Comparison of ENCODE assay signal across 20 cellular contexts in the genomic region with DNA sequence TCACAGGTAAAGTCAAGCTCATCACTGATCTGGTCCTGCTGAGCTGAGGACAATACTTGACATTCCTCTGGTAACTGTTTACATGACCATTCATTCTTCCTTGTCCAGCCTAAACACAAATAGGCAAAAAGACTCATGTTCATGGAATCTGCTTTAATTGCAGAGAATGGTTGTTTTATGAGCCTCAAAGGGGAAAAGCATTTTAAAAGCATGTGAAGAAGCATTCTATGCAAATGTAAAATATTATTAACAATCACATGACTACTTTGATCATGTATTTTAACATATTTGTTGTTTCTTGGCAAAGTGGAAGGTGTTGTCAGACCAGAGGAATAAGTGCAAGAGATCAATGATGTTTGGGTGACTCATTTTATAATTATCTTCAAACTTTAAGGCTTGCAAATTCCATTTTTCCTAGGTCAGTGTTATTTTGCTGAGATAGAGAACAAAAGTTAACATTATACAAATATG.
DNase-seq lines count a peak whose midpoint lies in the region; ATAC-seq and TF ChIP-seq lines count a peak whose summit lies in the region.
"Had no signal": no experiment of that assay in that cellular context is flagged by ENCODE, and none has a peak within 500 bp of the region (broad histone marks: within the 10 kb centered on the region; RNA-seq: fewer than 3 reads in every experiment).

No MANE protein-coding gene starts in this region.

- in situ Hi-C loops in astrocyte of the spinal cord (cut with HindIII; ENCODE audit: low sequenced_read_pairs), result no loop called here

- POLR2A ChIA-PET in AG04449 (lab: Yijun Ruan, JAX), result interaction anchor here (0.6 to 1.6 kb wide), 2 partner anchors 25 to 30 kb away, joined by 3 to 4 read pairs; no protein-coding TSS in a partner anchor
- POLR2A ChIA-PET in activated CD4-positive, alpha-beta memory T cell treated with anti-CD3 and anti-CD28 coated beads, Interleukin-2, amount 10 ng/mL, durations not matched to agents 7 days and 5 days (lab: Charles Lee), result no interaction called here
- POLR2A ChIA-PET in activated CD4-positive, alpha-beta T cell treated with anti-CD3 and anti-CD28 coated beads for 36 hours (lab: Charles Lee), result no interaction called here

- H3K4me1 Mint-ChIP-seq in activated CD4-positive, alpha-beta memory T cell treated with anti-CD3 and anti-CD28 coated beads, Interleukin-2, amount 10 ng/mL, durations not matched to agents 7 days and 5 days, result peaks cover 2% of the 10 kb centered on the region
- peaks cover 53% of the 10 kb centered on the region for H3K4me1 Mint-ChIP-seq in activated CD4-positive, alpha-beta T cell treated with anti-CD3 and anti-CD28 coated beads for 36 hours

- no peak overlapping the region for H3K4me3 ChIP-seq in AG04449 (ENCODE audit: low read depth, low read length)
- H3K4me3 ChIP-seq in astrocyte of the spinal cord (ENCODE audit: low read depth, low read length), result no peak overlapping the region
- H3K4me3 ChIP-seq: thyroid gland had no signal

- intact Hi-C loops in activated CD4-positive, alpha-beta T cell treated with anti-CD3 and anti-CD28 coated beads for 36 hours (cut with DNase I, micrococcal nuclease), result no loop called here

- no peak overlapping the region for H3K27ac Mint-ChIP-seq in activated CD4-positive, alpha-beta memory T cell treated with anti-CD3 and anti-CD28 coated beads, Interleukin-2, amount 10 ng/mL, durations not matched to agents 7 days and 5 days
- no peak overlapping the region for H3K27ac Mint-ChIP-seq in activated CD4-positive, alpha-beta T cell treated with anti-CD3 and anti-CD28 coated beads for 36 hours
- H3K27ac Mint-ChIP-seq: activated CD8-positive, alpha-beta T cell treated with anti-CD3 and anti-CD28 coated beads for 36 hours; activated T-helper 2 cell treated with anti-CD3 and anti-CD28 coated beads, Interferon-gamma antibody, Interleukin-2, Interleukin-4, amounts not matched to agents 10 μg/mL and 5 μg/mL and 100 μg/mL, durations not matched to agents 14 hours and 24 hours and 36 hours had no signal

- no peak for ATAC-seq in activated CD4-positive, alpha-beta T cell treated with anti-CD3 and anti-CD28 coated beads for 36 hours
- ATAC-seq: activated CD8-positive, alpha-beta T cell treated with anti-CD3 and anti-CD28 coated beads for 36 hours; sciatic nerve had no signal

- TF ChIP-seq CTCF in AG04449 (IDR thresholded peaks at IDR 0.05; ENCODE audit: insufficient read depth, low read length, missing control alignments) (no peak), astrocyte of the spinal cord (IDR thresholded peaks at IDR 0.05; ENCODE audit: low read depth, low read length) (no peak)

- CTCF ChIA-PET in AG04449 (lab: Yijun Ruan, JAX), result interaction anchor here (3.2 kb wide), 1 partner anchor 25 kb away, joined by 13 read pairs; no protein-coding TSS in a partner anchor
- CTCF ChIA-PET in activated CD4-positive, alpha-beta memory T cell treated with anti-CD3 and anti-CD28 coated beads, Interleukin-2, amount 10 ng/mL, durations not matched to agents 7 days and 5 days (lab: Charles Lee), result no interaction called here
- CTCF ChIA-PET in activated CD4-positive, alpha-beta T cell treated with anti-CD3 and anti-CD28 coated beads for 36 hours (lab: Charles Lee), result interaction anchor here (0.7 kb wide), 1 partner anchor 53 kb away, joined by 3 read pairs; no protein-coding TSS in a partner anchor

- H3K4me3 Mint-ChIP-seq in activated CD4-positive, alpha-beta memory T cell treated with anti-CD3 and anti-CD28 coated beads, Interleukin-2, amount 10 ng/mL, durations not matched to agents 7 days and 5 days, result no peak overlapping the region
- H3K4me3 Mint-ChIP-seq in activated CD4-positive, alpha-beta T cell treated with anti-CD3 and anti-CD28 coated beads for 36 hours, result no peak overlapping the region
- H3K4me3 Mint-ChIP-seq: activated CD8-positive, alpha-beta T cell treated with anti-CD3 and anti-CD28 coated beads for 36 hours had no signal

- no peaks in the 10 kb centered on the region for H3K9me3 Mint-ChIP-seq in activated CD4-positive, alpha-beta memory T cell treated with anti-CD3 and anti-CD28 coated beads, Interleukin-2, amount 10 ng/mL, durations not matched to agents 7 days and 5 days
- no peaks in the 10 kb centered on the region for H3K9me3 Mint-ChIP-seq in activated CD4-positive, alpha-beta T cell treated with anti-CD3 and anti-CD28 coated beads for 36 hours (ENCODE audit: low read depth)
- H3K9me3 Mint-ChIP-seq: activated CD8-positive, alpha-beta T cell treated with anti-CD3 and anti-CD28 coated beads for 36 hours; activated T-helper 2 cell treated with anti-CD3 and anti-CD28 coated beads, Interferon-gamma antibody, Interleukin-2, Interleukin-4, amounts not matched to agents 10 μg/mL and 5 μg/mL and 100 μg/mL, durations not matched to agents 14 hours and 24 hours and 36 hours had no signal

- DNase-seq in AG04449 (ENCODE audit: low read depth, low spot score), result peak; percentile 45
- peak; percentile 71 for DNase-seq in HCEC 1CT
- peak; percentile 44 for DNase-seq in astrocyte of the spinal cord (ENCODE audit: low read depth, low spot score)
- DNase-seq in iris pigment epithelial cell (ENCODE audit: low read depth), result peak; percentile 53
- no peak for DNase-seq in activated CD4-positive, alpha-beta memory T cell treated with anti-CD3 and anti-CD28 coated beads, Interleukin-2, amount 10 ng/mL, durations not matched to agents 7 days and 5 days
- DNase-seq in NCI-H1417 treated with DMSO at 0.1 percent for 48 hours (lab: John Stamatoyannopoulos, UW), result no peak
- DNase-seq in NCI-H128 (lab: John Stamatoyannopoulos, UW; ENCODE audit: unreplicated experiment), result no peak
- no peak for DNase-seq in activated CD4-positive, alpha-beta T cell treated with anti-CD3 and anti-CD28 coated beads for 36 hours
- DNase-seq: activated CD8-positive, alpha-beta T cell treated with anti-CD3 and anti-CD28 coated beads for 36 hours; anterior cingulate cortex; DMS153; NCI-H1048; NCI-H226; NK-92 treated with Interleukin-12 subunit alpha and Interleukin-12 subunit beta, amount 100 ng/mL, for 24 hours; nucleus accumbens; SIG-M5; stimulated activated CD4-positive, alpha-beta T cell treated with anti-CD3 and anti-CD28 coated beads, Interleukin-4, amount 100 ng/mL, for 1 hour; thyroid gland had no signal

- H3K36me3 Mint-ChIP-seq in activated CD4-positive, alpha-beta memory T cell treated with anti-CD3 and anti-CD28 coated beads, Interleukin-2, amount 10 ng/mL, durations not matched to agents 7 days and 5 days (ENCODE audit: low read depth), result peaks cover 26% of the 10 kb centered on the region
- peaks cover 16% of the 10 kb centered on the region for H3K36me3 Mint-ChIP-seq in activated CD4-positive, alpha-beta T cell treated with anti-CD3 and anti-CD28 coated beads for 36 hours (ENCODE audit: low read depth)

- H3K27me3 Mint-ChIP-seq in activated CD4-positive, alpha-beta memory T cell treated with anti-CD3 and anti-CD28 coated beads, Interleukin-2, amount 10 ng/mL, durations not matched to agents 7 days and 5 days, result no peaks in the 10 kb centered on the region
- no peaks in the 10 kb centered on the region for H3K27me3 Mint-ChIP-seq in activated CD4-positive, alpha-beta T cell treated with anti-CD3 and anti-CD28 coated beads for 36 hours
- H3K27me3 Mint-ChIP-seq: activated CD8-positive, alpha-beta T cell treated with anti-CD3 and anti-CD28 coated beads for 36 hours had no signal

Comparison
In these comparisons a context has a peak if more than half of its experiments do, and no peak if none do; other contexts are left out.
1. DNase-seq: peak in AG04449 (single experiment), HCEC 1CT (single experiment), astrocyte of the spinal cord (single experiment) and iris pigment epithelial cell (single experiment); none in activated CD4-positive, alpha-beta memory T cell treated with anti-CD3 and anti-CD28 coated beads, Interleukin-2, amount 10 ng/mL, durations not matched to agents 7 days and 5 days (single experiment), NCI-H1417 treated with DMSO at 0.1 percent for 48 hours (single experiment), NCI-H128 (single experiment) and activated CD4-positive, alpha-beta T cell treated with anti-CD3 and anti-CD28 coated beads for 36 hours (single experiment).